ENCODE assay signal across 16 cellular contexts in the genomic region with DNA sequence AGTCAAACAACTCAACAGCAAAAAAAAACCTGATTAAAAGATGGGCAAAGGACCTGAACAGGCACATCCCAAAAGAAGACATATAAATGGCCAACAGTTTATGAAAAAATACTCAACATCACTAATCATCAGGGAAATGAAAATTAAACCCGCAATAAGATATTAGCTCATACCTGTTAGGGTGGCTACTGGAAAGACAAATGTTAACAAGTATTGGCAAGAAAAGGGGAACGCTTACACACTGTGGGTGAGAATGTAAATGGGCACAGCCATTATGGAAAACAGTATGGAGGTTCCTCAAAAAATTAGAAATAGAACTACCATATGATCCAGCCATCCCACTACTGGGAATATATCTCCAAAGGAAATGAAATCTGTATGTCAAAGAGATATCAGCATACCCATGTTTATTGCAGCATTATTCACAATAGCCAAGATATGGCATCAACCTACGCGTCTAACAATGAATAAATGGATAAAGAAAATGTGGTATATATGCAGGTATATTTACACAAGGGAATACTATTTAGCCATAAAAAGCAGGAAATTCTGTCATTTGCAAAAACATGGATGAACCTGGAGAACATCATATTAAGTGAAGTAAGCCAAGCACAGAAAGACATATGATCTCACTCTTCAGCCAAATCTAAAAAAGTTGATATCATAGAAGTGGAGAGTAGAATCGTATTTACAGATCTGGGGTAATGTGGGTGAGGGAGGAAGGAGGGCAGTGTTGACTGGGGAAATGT. TPM values are rescaled to one million over a fixed set of nuclear protein-coding genes. Genes with fewer than 3 reads are reported as not detected.
DNase-seq lines count a peak whose midpoint lies in the region; ATAC-seq, FAIRE-seq and TF ChIP-seq lines count a peak whose summit lies in the region.
"Had no signal": no experiment of that assay in that cellular context is flagged by ENCODE, and none has a peak within 500 bp of the region (broad histone marks: within the 10 kb centered on the region; RNA-seq: fewer than 3 reads in every experiment).

No MANE protein-coding gene starts in this region.

- no peak overlapping the region for H3K4me3 ChIP-seq in CD4-positive, alpha-beta memory T cell (ENCODE audit: low read length in 2 of 2)
- H3K4me3 ChIP-seq: Peyer's patch had no signal

- TF ChIP-seq CTCF in natural killer cell (IDR thresholded peaks at IDR 0.05): no peak

- POLR2A ChIA-PET in CD4-positive, alpha-beta memory T cell (lab: Charles Lee; ENCODE audit: partially characterized antibody): interaction anchor here (0.9 kb wide), 1 partner anchor 92 kb away, joined by 3 read pairs; the partner anchor contains the start of gene ZNF546

- H3K4me1 ChIP-seq in CD4-positive, alpha-beta memory T cell (ENCODE audit: insufficient read depth, low read length): peaks cover 34% of the 10 kb centered on the region

- H3K4me3 Mint-ChIP-seq in CD4-positive, alpha-beta memory T cell: peak overlapping the region; percentile 1 to 100 (median 78)
- H3K4me3 Mint-ChIP-seq in activated naive CD8-positive, alpha-beta T cell: peak overlapping the region; percentile 98
- H3K4me3 Mint-ChIP-seq in natural killer cell: peak overlapping the region; percentile 38

- CTCF ChIA-PET in CD4-positive, alpha-beta memory T cell (lab: Charles Lee; ENCODE audit: partially characterized antibody): interaction anchor here (0.7 kb wide), 1 partner anchor 13 kb away, joined by 3 read pairs; no protein-coding TSS in a partner anchor

- peak overlapping the region in 6 of 7 donors; percentile 3 to 100 (median 48) for H3K27ac Mint-ChIP-seq in CD4-positive, alpha-beta memory T cell
- peak overlapping the region; percentile 51 for H3K27ac Mint-ChIP-seq in activated naive CD8-positive, alpha-beta T cell
- H3K27ac Mint-ChIP-seq in natural killer cell: peak overlapping the region; percentile 99 to 100

- peaks cover 12% of the 10 kb centered on the region for H3K36me3 ChIP-seq in CD4-positive, alpha-beta memory T cell (ENCODE audit: insufficient read depth, low read length)

- ATAC-seq in natural killer cell (no peak), HG02870 (IDR thresholded peaks at IDR 0.05; ENCODE audit: unreplicated experiment) (no peak)
- ATAC-seq: SK-N-SH treated with all-trans-retinoic acid at 6 μM for 48 hours had no signal

- FAIRE-seq in H54 (lab: Jason Lieb, UNC): peak; percentile 33

- H3K27ac ChIP-seq in CD4-positive, alpha-beta memory T cell (ENCODE audit: low read depth, low read length): no peak overlapping the region
- H3K27ac ChIP-seq: Peyer's patch, WERI-Rb-1 had no signal

- H3K9me3 ChIP-seq in CD4-positive, alpha-beta memory T cell (ENCODE audit: control insufficient read depth in 1 of 2, low read length in 2 of 2): no peaks in the 10 kb centered on the region
- H3K9me3 ChIP-seq: Peyer's patch had no signal

- H3K4me1 Mint-ChIP-seq in CD4-positive, alpha-beta memory T cell: peaks cover 29 to 50% (median 40%) of the 10 kb centered on the region in 4 donors
- H3K4me1 Mint-ChIP-seq in activated naive CD8-positive, alpha-beta T cell (ENCODE audit: low read depth): peaks cover 49% of the 10 kb centered on the region
- H3K4me1 Mint-ChIP-seq in natural killer cell: peaks cover 43 to 49% of the 10 kb centered on the region in 2 donors

- H3K9me3 Mint-ChIP-seq in CD4-positive, alpha-beta memory T cell: no peaks in the 10 kb centered on the region
- H3K9me3 Mint-ChIP-seq in activated naive CD8-positive, alpha-beta T cell (ENCODE audit: low read depth): peaks cover 4% of the 10 kb centered on the region
- no peaks in the 10 kb centered on the region for H3K9me3 Mint-ChIP-seq in natural killer cell

- no peak for DNase-seq in CD4-positive, alpha-beta memory T cell
- DNase-seq in H54 (ENCODE audit: insufficient read length, low spot score) (no peak), natural killer cell (no peak), NCI-H748 treated with DMSO at 0.1 percent for 48 hours (lab: John Stamatoyannopoulos, UW) (no peak), T-helper 9 cell (no peak)
- DNase-seq: caudate nucleus; effector CD8-positive, alpha-beta T cell; KBM-7; midbrain; NCI-H1092 treated with DMSO at 0.1 percent for 48 hours; Peyer's patch; stimulated activated CD4-positive, alpha-beta T cell treated with anti-CD3 and anti-CD28 coated beads, Interleukin-2, amount 100 ng/mL, for 48 hours; WERI-Rb-1 had no signal

- H3K36me3 Mint-ChIP-seq in CD4-positive, alpha-beta memory T cell: peaks cover 22 to 37% of the 10 kb centered on the region in 2 donors
- peaks cover 13% of the 10 kb centered on the region for H3K36me3 Mint-ChIP-seq in activated naive CD8-positive, alpha-beta T cell
- H3K36me3 Mint-ChIP-seq in natural killer cell: no peaks in the 10 kb centered on the region

- intact Hi-C loops in CD4-positive, alpha-beta memory T cell (cut with micrococcal nuclease): no loop called here
- intact Hi-C loops in natural killer cell (cut with micrococcal nuclease): no loop called here

- no peaks in the 10 kb centered on the region for H3K27me3 ChIP-seq in CD4-positive, alpha-beta memory T cell (ENCODE audit: insufficient read depth, low read length)
- H3K27me3 ChIP-seq: Peyer's patch had no signal

- no peaks in the 10 kb centered on the region for H3K27me3 Mint-ChIP-seq in CD4-positive, alpha-beta memory T cell
- no peaks in the 10 kb centered on the region for H3K27me3 Mint-ChIP-seq in activated naive CD8-positive, alpha-beta T cell
- H3K27me3 Mint-ChIP-seq in natural killer cell (ENCODE audit: low read depth in 2 of 2): no peaks in the 10 kb centered on the region

- no peak for TF ChIP-seq POLR2A in H54 (IDR thresholded peaks at IDR 0.05; ENCODE audit: low read depth, low read length)

RNA-seq across cellular contexts. Expression of gene ZNF780A, which starts 2.3 kb away (rescaled TPM):
- 10 to 100 TPM; 43.5 to 46.5 TPM for total RNA-seq in CD4-positive, alpha-beta memory T cell
- polyA plus RNA-seq in CD4-positive, alpha-beta memory T cell: 10 to 100 TPM; 11.5 to 18.4 TPM
- 10 to 100 TPM; 15.1 to 17.0 (median 16.0) TPM for total RNA-seq in natural killer cell

RNA-seq across cellular contexts. Expression of gene ZNF780B, which starts 32.4 kb away (rescaled TPM):
- total RNA-seq in CD4-positive, alpha-beta memory T cell: 10 to 100 TPM; 63.3 to 66.2 TPM
- 1 to 10 TPM; 4.6 to 9.3 TPM for polyA plus RNA-seq in CD4-positive, alpha-beta memory T cell
- 10 to 100 TPM; 14.1 to 19.2 (median 17.2) TPM for total RNA-seq in natural killer cell

Comparison
In these comparisons a context has a peak if more than half of its experiments do, and no peak if none do; other contexts are left out.
1. H3K27ac Mint-ChIP-seq: peak in every context shown above with its lines; median percentile 100 in natural killer cell; 51 in activated naive CD8-positive, alpha-beta T cell; 48 in CD4-positive, alpha-beta memory T cell.
2. H3K4me3 Mint-ChIP-seq: peak in every context shown above with its lines; median percentile 98 in activated naive CD8-positive, alpha-beta T cell; 78 in CD4-positive, alpha-beta memory T cell; 38 in natural killer cell.